Comparison of ENCODE assay signal across 8 cellular contexts in the genomic region with DNA sequence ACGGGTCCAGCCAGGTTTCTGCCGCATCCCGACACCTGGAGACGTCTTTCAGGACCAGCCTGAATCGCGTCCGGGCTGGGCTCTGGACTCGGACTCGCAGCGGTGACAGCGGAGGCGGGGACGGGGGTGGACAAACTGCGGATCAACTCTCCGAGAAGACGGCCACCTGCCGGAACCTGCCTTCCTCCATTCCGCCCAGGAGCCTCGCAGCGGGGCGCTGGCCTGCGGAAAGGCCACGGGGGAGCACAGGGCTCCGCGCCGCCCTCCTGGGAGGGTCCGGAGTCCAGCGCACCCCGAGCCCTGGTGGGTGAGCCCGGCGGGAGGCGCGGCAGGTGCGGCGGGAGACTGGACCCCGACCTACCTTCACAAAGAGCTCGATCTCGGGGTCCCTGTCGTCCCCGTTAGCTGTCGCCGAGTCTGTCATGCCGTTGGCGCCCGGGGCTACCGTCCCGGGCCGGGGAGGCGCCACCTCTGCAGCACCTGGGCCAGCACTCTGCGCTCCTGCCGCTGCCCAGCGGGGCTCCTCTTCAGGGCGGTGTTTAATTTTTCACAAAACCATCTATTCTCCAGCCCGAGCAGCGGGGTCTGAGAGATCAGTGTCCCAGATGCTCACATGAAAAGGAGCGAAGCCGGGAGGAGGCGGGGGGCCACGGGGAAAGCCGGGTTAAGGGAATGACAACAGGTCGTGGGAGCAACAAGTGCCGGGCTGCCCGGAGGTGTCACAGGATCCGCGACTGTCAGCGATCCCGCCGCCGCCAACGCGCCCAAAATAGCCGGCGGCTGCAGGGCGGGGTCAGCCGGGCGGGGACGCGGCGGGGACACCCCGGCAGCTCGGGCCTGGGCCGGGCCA. TPM values are rescaled to one million over a fixed set of nuclear protein-coding genes. Genes with fewer than 3 reads are reported as not detected.
DNase-seq lines count a peak whose midpoint lies in the region; ATAC-seq, FAIRE-seq and TF ChIP-seq lines count a peak whose summit lies in the region.

CLIC5 (minus strand) TSS at position 742 of the 850 bp plus-strand sequence; CDS start at position 424, 318 bp downstream.

- no peak for DNase-seq in GM12865 (ENCODE audit: low read depth)
- DNase-seq in SW480 (ENCODE audit: low spot score), result peak; percentile 40
- no peak for DNase-seq in MCF 10A (ENCODE audit: unreplicated experiment)
- no peak for DNase-seq in HepG2 (ENCODE audit: low spot score)
- DNase-seq in stimulated activated naive B cell treated with anti-CD40 and anti-IgM and Interleukin-4, amounts not matched to agents 10 μg/mL and 1 μg/mL and 100 μg/mL, for 72 hours, result no peak
- no peak for DNase-seq in substantia nigra (lab: John Stamatoyannopoulos, UW)
- DNase-seq in activated CD4-positive, CD25-positive, alpha-beta regulatory T cell (lab: John Stamatoyannopoulos, UW), result no peak

- TF ChIP-seq CTCF in GM12865 (IDR thresholded peaks at IDR 0.05; ENCODE audit: insufficient read depth, low read depth, low read length, missing control alignments) (no peak), MCF 10A (IDR thresholded peaks at IDR 0.05; ENCODE audit: unreplicated experiment) (no peak), HepG2 (CRISPR knock-in tag; IDR thresholded peaks at IDR 0.05) (0 out of 2 replicates have a peak, but pooled peaks have one; percentile 23)

- H2AFZ ChIP-seq in HepG2 (ENCODE audit: low read length), result no peak within 1 kb of the TSS

- 11% methylated on average over 68 of the region's 82 CpGs for WGBS in HepG2 (ENCODE audit: low lambda C conversion rate)

- peaks cover 0 to 48% of the 10 kb centered on the region in 2 experiments; a peak in 4 of 5 replicates for H3K27me3 ChIP-seq in HepG2 (ENCODE audit: control insufficient read depth in 1 of 2, insufficient read depth in 2 of 2, low read length in 2 of 2)

- H3K4me1 ChIP-seq in HepG2 (ENCODE audit: insufficient read depth, low read length), result peaks cover 18% of the 10 kb centered on the region

- H3K4me1 Mint-ChIP-seq in MCF 10A (ENCODE audit: insufficient read depth, unreplicated experiment), result peaks cover 7% of the 10 kb centered on the region
- peaks cover 27 to 34% of the 10 kb centered on the region in 2 donors for H3K4me1 Mint-ChIP-seq in stimulated activated naive B cell treated with anti-CD40 and anti-IgM and Interleukin-4, amounts not matched to agents 10 μg/mL and 1 μg/mL and 100 μg/mL, for 72 hours

- TF ChIP-seq RAD21 in HepG2 (CRISPR knock-in tag; IDR thresholded peaks at IDR 0.05), result no peak

- H4K20me1 ChIP-seq in HepG2 (ENCODE audit: insufficient read depth, low read length), result no peaks in the 10 kb centered on the region

- peak; percentile 84 for ATAC-seq in HepG2
- ATAC-seq in stimulated activated naive B cell treated with anti-CD40 and anti-IgM and Interleukin-4, amounts not matched to agents 10 μg/mL and 1 μg/mL and 100 μg/mL, for 72 hours (replicated peaks), result peak; percentile 50 to 56
- no peak for ATAC-seq in GM18868 (IDR thresholded peaks at IDR 0.05; ENCODE audit: unreplicated experiment)

- H3K9ac ChIP-seq in HepG2 (ENCODE audit: insufficient read depth, low read depth, low read length), result no peak within 1 kb of the TSS

- peak within 1 kb of the TSS; percentile 52 for H3K4me3 Mint-ChIP-seq in MCF 10A (ENCODE audit: unreplicated experiment)
- peak within 1 kb of the TSS; percentile 85 to 87 for H3K4me3 Mint-ChIP-seq in stimulated activated naive B cell treated with anti-CD40 and anti-IgM and Interleukin-4, amounts not matched to agents 10 μg/mL and 1 μg/mL and 100 μg/mL, for 72 hours

- POLR2A ChIA-PET in MCF 10A (lab: Yijun Ruan, JAX), result no interaction called here
- POLR2A ChIA-PET in HepG2 (lab: Yijun Ruan, JAX), result no interaction called here

- H3K79me2 ChIP-seq in HepG2 (ENCODE audit: insufficient read depth, low read length), result no peaks in the 10 kb centered on the region

- H3K36me3 ChIP-seq in HepG2 (replicated peaks in 1 of 2; ENCODE audit: control insufficient read depth in 1 of 2, insufficient read depth in 2 of 2, low read length in 2 of 2), result no peaks in the 10 kb centered on the region

- CTCF ChIA-PET in MCF 10A (lab: Yijun Ruan, JAX), result interaction anchor here (0.6 kb wide), 1 partner anchor 203 kb away, joined by 3 read pairs; no protein-coding TSS in a partner anchor
- CTCF ChIA-PET in HepG2 (lab: Yijun Ruan, JAX; ENCODE audit: low intra/inter-chr PET ratio, low total read pairs), result no interaction called here

- peak within 1 kb of the TSS; percentile 70 for H3K4me2 ChIP-seq in HepG2 (ENCODE audit: low read depth, low read length)

- no TSS peak for BruUV-seq in MCF 10A (replicated peaks; lab: Mats Ljungman, UMichigan)
- BruUV-seq in HepG2 (replicated peaks; lab: Mats Ljungman, UMichigan), result no TSS peak

- peaks cover 45% of the 10 kb centered on the region for H3K27me3 Mint-ChIP-seq in MCF 10A (ENCODE audit: insufficient read depth, unreplicated experiment)
- peaks cover 16 to 36% of the 10 kb centered on the region in 2 donors for H3K27me3 Mint-ChIP-seq in stimulated activated naive B cell treated with anti-CD40 and anti-IgM and Interleukin-4, amounts not matched to agents 10 μg/mL and 1 μg/mL and 100 μg/mL, for 72 hours

- FAIRE-seq in HepG2 (lab: Jason Lieb, UNC), result no peak

- no peak for TF ChIP-seq POLR2A in HepG2 (IDR thresholded peaks at IDR 0.05; ENCODE audit: insufficient read depth in 1 of 2, low read depth in 2 of 2, low read length in 2 of 2)

- TF ChIP-seq EP300 in HepG2 (IDR thresholded peaks at IDR 0.05; ENCODE audit: low read depth in 2 of 2, low read length in 2 of 2) (no peak), HepG2 (CRISPR knock-in tag; IDR thresholded peaks at IDR 0.05; ENCODE audit: borderline replicate concordance) (no peak)

- intact Hi-C loops in MCF 10A (cut with micrococcal nuclease) (no loop called here), HepG2 (cut with micrococcal nuclease; ENCODE audit: unreplicated experiment) (no loop called here)

- H3K36me3 Mint-ChIP-seq in MCF 10A (ENCODE audit: insufficient read depth, unreplicated experiment), result peaks cover 5% of the 10 kb centered on the region
- H3K36me3 Mint-ChIP-seq in stimulated activated naive B cell treated with anti-CD40 and anti-IgM and Interleukin-4, amounts not matched to agents 10 μg/mL and 1 μg/mL and 100 μg/mL, for 72 hours, result peaks cover 0 to 4% of the 10 kb centered on the region in 2 donors

- H3K9me3 Mint-ChIP-seq in MCF 10A (ENCODE audit: unreplicated experiment), result no peaks in the 10 kb centered on the region
- H3K9me3 Mint-ChIP-seq in stimulated activated naive B cell treated with anti-CD40 and anti-IgM and Interleukin-4, amounts not matched to agents 10 μg/mL and 1 μg/mL and 100 μg/mL, for 72 hours, result peaks cover 6% of the 10 kb centered on the region in 2 donors

- H3K27ac ChIP-seq in HepG2 (ENCODE audit: extremely low read length, insufficient read depth, low read length) (no peak within 1 kb of the TSS), substantia nigra (ENCODE audit: low read depth, low read length, poor library complexity, severe bottlenecking) (no peak within 1 kb of the TSS)

- in situ Hi-C loops in HepG2 (cut with HindIII; ENCODE audit: extremely low pct_ligation_motif_present, low pct_unique_long_range_greater_than_20kb), result no loop called here

- 0 out of 2 replicates have a peak, but pooled peaks cover 4% of the 10 kb centered on the region for H3K9me3 ChIP-seq in HepG2 (ENCODE audit: low read length)

- no peak within 1 kb of the TSS for H3K27ac Mint-ChIP-seq in MCF 10A (ENCODE audit: low read depth, unreplicated experiment)
- H3K27ac Mint-ChIP-seq in stimulated activated naive B cell treated with anti-CD40 and anti-IgM and Interleukin-4, amounts not matched to agents 10 μg/mL and 1 μg/mL and 100 μg/mL, for 72 hours, result peak within 1 kb of the TSS; percentile 69

- H3K4me3 ChIP-seq in GM12865 (ENCODE audit: low read depth, low read length), result peak within 1 kb of the TSS; percentile 54
- H3K4me3 ChIP-seq in HepG2 (replicated peaks in 1 of 3; ENCODE audit: insufficient read depth in 1 of 3, low read depth in 2 of 3, low read length in 3 of 3), result peak within 1 kb of the TSS in 2 of 3 experiments; percentile 26 to 65; a peak in 5 of 6 replicates

TF ChIP-seq in HepG2, 621 proteins besides CTCF, POLR2A, EP300 and RAD21 (continues in another document):
- TF ChIP-seq ZNF33A (CRISPR knock-in tag; IDR thresholded peaks at IDR 0.05; ENCODE audit: borderline replicate concordance) (no peak), PITX1 (CRISPR knock-in tag; IDR thresholded peaks at IDR 0.05) (no peak)

RNA-seq across cellular contexts. Expression of gene CLIC5, which starts in this region (rescaled TPM):
- total RNA-seq in MCF 10A (2022), result not detected in 2 replicates
- not detected in 2 replicates for total RNA-seq in HepG2 (2016; rRNA removed; fragmentation: Illumina TruSeq; extraction: Trizol)
- total RNA-seq in HepG2 (2016; cell fraction: cytosol; rRNA removed; fragmentation: Illumina TruSeq; extraction: Trizol; ENCODE audit: low read depth), result not detected in 2 replicates
- total RNA-seq in HepG2 (2016; cell fraction: insoluble cytoplasmic fraction; rRNA removed; fragmentation: Illumina TruSeq; extraction: Trizol), result not detected in 2 replicates
- not detected in 2 replicates for total RNA-seq in HepG2 (2016; cell fraction: membrane; rRNA removed; fragmentation: Illumina TruSeq; extraction: Trizol)
- total RNA-seq in HepG2 (2016; cell fraction: nucleus; rRNA removed; fragmentation: Illumina TruSeq; extraction: Trizol), result not detected in 2 replicates
- not detected in 2 replicates for polyA plus RNA-seq in HepG2 (2011; rRNA removed)
- polyA plus RNA-seq in HepG2 (2011; cell fraction: cytosol; rRNA removed), result not detected in 2 replicates
- polyA plus RNA-seq in HepG2 (2011; cell fraction: nucleus; rRNA removed), result not detected in 2 replicates
- not detected in 2 replicates for polyA plus RNA-seq in HepG2 (2012)
- not detected in 2 replicates for polyA plus RNA-seq in HepG2 (2016; cell fraction: cytosol; fragmentation: Illumina TruSeq; extraction: Trizol; ENCODE audit: low read depth)
- not detected in 2 replicates for polyA plus RNA-seq in HepG2 (2016; cell fraction: insoluble cytoplasmic fraction; fragmentation: Illumina TruSeq; extraction: Trizol; ENCODE audit: low read depth)
- polyA plus RNA-seq in HepG2 (2016; cell fraction: membrane; fragmentation: Illumina TruSeq; extraction: Trizol; ENCODE audit: low read depth), result not detected in 2 replicates
- polyA plus RNA-seq in HepG2 (2016; cell fraction: nucleus; fragmentation: Illumina TruSeq; extraction: Trizol; ENCODE audit: insufficient read depth, low read depth), result not detected in 2 replicates
- 2.3 TPM in 1 of 2 replicates, not detected in the other for polyA minus RNA-seq in HepG2 (2011; rRNA and poly(A)+ RNA removed; ENCODE audit: low replicate concordance)
- polyA minus RNA-seq in HepG2 (2011; cell fraction: cytosol; rRNA and poly(A)+ RNA removed), result not detected in 2 replicates
- polyA minus RNA-seq in HepG2 (2011; cell fraction: nucleus; rRNA and poly(A)+ RNA removed), result not detected in 2 replicates
